8 cellular contexts compared by ENCODE assay signal in the genomic region with DNA sequence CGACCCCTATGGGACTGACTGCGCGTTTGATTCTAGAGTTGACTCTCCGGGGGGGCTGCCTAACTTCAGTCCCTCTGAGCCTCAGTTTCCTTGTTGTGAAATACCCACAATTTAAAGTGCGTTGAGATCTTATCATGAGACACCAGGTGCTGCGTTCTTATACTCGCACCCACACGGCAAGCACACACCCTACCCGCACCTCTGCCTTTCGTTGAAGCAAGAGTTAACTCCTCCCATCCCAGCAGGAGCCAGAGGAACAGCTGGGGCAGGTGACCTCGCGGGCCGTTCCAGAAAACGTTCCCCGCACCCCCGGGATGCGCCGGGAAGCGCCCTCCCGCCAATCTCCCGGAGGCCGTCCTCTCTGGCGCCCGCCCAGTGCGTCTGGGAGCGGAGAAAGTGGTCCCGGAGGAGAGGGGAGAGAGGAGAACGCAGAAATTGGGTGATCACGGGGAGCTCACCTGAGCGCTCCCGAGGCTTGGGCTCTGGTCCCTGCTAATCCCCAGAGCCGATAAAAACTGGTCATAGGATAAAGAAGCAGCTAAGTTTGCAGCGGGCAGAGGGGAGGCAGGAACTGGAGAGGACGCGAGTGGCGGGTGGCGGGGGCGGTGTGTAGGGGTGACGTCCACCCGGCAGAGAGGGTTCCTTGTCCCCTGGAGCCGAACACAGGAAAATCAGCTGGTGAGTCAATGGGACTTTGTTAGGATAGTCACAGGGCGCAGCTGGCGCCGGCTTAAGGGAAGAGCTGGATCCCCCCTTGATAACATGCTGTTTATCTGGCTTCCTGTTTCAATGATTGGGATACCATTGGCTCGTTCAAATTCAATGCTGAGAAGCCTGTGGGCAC. TPM values are rescaled to one million over a fixed set of nuclear protein-coding genes. Genes with fewer than 3 reads are reported as not detected.
DNase-seq lines count a peak whose midpoint lies in the region; ATAC-seq and TF ChIP-seq lines count a peak whose summit lies in the region.

No MANE protein-coding gene starts in this region.

- peak; percentile 52 for DNase-seq in GM03348 (ENCODE audit: low spot score)
- peak; percentile 74 for DNase-seq in NCI-H345 treated with DMSO at 0.1 percent for 48 hours (lab: John Stamatoyannopoulos, UW; ENCODE audit: unreplicated experiment)
- peak in 1 of 2 donors; percentile 90 for DNase-seq in ascending aorta (ENCODE audit: low spot score in 2 of 2)
- DNase-seq in hippocampal formation (lab: John Stamatoyannopoulos, UW): peak; percentile 74 to 81
- DNase-seq in posterior cingulate gyrus: peak; percentile 59 to 96 (median 82)

- intact Hi-C loops in ascending aorta (cut with DNase I) (loop anchor here (10.0 kb wide), 1 partner anchor 435 kb away; no protein-coding TSS in a partner anchor), posterior cingulate gyrus (cut with DNase I) (no loop called here)

- no peaks in the 10 kb centered on the region for H3K9me3 ChIP-seq in ascending aorta

- H3K36me3 ChIP-seq in ascending aorta: no peaks in the 10 kb centered on the region

- peak overlapping the region; percentile 87 to 88 for H3K27ac ChIP-seq in ascending aorta

- TF ChIP-seq CTCF in ascending aorta (IDR thresholded peaks at IDR 0.05): no peak

- H3K27me3 ChIP-seq in ascending aorta: no peaks in the 10 kb centered on the region

- H3K4me1 ChIP-seq in ascending aorta: peaks cover 26 to 67% of the 10 kb centered on the region in 2 donors

- ATAC-seq in HG03045 (IDR thresholded peaks at IDR 0.05; ENCODE audit: unreplicated experiment): no peak
- ATAC-seq in GM18511 (IDR thresholded peaks at IDR 0.05; ENCODE audit: unreplicated experiment): no peak
- no peak for ATAC-seq in HG03039 (IDR thresholded peaks at IDR 0.05; ENCODE audit: unreplicated experiment)

- H3K4me3 ChIP-seq in ascending aorta: peak overlapping the region; percentile 92 to 95

RNA-seq across cellular contexts. Expression of gene NAV1, which starts 0.9 kb away (rescaled TPM):
- total RNA-seq in ascending aorta: 131 TPM

RNA-seq across cellular contexts. Expression of gene CSRP1, which starts 32.9 kb away (rescaled TPM):
- total RNA-seq in ascending aorta: 948 TPM
